Comparison of ENCODE assay signal across 1 cellular context in the genomic region with DNA sequence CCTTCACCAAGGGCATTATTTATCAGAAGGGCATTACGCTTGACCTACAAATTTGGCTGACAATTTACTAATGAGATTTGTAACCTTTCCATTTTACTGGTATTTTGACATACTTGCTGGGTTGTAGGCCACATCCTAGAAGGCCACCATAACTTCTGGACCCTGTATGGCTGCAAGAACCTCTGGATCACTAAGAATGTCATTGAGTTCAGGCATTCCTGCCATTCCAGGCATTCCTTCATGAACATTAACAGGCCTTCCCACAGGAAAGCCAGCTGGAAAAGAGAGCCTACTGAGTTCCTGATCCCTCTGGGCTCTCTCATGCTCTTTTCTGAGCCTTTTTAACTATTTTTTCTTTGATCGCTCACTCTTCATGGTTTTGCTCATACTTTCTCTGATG.
A peak's percentile ranks its signal among the peaks of the same experiment; 100 is the strongest.
TF ChIP-seq lines count a peak whose summit lies in the region.

No MANE protein-coding gene starts in this region.

TF ChIP-seq in GM23338, 12 proteins besides CTCF, POLR2A, EP300 and RAD21:
- TF ChIP-seq CREB1 (CRISPR knock-in tag; IDR thresholded peaks at IDR 0.05; ENCODE audit: low read depth) (0 out of 2 replicates have a peak, but pooled peaks have one; percentile 34), NANOG (IDR thresholded peaks at IDR 0.05; ENCODE audit: borderline replicate concordance) (no peak; the same call in 1 of the 2 replicates), ZNF114 (CRISPR knock-in tag; IDR thresholded peaks at IDR 0.05) (peak; percentile 92; the same call in 1 of the 2 replicates)
- TF ChIP-seq, protein P1, sequence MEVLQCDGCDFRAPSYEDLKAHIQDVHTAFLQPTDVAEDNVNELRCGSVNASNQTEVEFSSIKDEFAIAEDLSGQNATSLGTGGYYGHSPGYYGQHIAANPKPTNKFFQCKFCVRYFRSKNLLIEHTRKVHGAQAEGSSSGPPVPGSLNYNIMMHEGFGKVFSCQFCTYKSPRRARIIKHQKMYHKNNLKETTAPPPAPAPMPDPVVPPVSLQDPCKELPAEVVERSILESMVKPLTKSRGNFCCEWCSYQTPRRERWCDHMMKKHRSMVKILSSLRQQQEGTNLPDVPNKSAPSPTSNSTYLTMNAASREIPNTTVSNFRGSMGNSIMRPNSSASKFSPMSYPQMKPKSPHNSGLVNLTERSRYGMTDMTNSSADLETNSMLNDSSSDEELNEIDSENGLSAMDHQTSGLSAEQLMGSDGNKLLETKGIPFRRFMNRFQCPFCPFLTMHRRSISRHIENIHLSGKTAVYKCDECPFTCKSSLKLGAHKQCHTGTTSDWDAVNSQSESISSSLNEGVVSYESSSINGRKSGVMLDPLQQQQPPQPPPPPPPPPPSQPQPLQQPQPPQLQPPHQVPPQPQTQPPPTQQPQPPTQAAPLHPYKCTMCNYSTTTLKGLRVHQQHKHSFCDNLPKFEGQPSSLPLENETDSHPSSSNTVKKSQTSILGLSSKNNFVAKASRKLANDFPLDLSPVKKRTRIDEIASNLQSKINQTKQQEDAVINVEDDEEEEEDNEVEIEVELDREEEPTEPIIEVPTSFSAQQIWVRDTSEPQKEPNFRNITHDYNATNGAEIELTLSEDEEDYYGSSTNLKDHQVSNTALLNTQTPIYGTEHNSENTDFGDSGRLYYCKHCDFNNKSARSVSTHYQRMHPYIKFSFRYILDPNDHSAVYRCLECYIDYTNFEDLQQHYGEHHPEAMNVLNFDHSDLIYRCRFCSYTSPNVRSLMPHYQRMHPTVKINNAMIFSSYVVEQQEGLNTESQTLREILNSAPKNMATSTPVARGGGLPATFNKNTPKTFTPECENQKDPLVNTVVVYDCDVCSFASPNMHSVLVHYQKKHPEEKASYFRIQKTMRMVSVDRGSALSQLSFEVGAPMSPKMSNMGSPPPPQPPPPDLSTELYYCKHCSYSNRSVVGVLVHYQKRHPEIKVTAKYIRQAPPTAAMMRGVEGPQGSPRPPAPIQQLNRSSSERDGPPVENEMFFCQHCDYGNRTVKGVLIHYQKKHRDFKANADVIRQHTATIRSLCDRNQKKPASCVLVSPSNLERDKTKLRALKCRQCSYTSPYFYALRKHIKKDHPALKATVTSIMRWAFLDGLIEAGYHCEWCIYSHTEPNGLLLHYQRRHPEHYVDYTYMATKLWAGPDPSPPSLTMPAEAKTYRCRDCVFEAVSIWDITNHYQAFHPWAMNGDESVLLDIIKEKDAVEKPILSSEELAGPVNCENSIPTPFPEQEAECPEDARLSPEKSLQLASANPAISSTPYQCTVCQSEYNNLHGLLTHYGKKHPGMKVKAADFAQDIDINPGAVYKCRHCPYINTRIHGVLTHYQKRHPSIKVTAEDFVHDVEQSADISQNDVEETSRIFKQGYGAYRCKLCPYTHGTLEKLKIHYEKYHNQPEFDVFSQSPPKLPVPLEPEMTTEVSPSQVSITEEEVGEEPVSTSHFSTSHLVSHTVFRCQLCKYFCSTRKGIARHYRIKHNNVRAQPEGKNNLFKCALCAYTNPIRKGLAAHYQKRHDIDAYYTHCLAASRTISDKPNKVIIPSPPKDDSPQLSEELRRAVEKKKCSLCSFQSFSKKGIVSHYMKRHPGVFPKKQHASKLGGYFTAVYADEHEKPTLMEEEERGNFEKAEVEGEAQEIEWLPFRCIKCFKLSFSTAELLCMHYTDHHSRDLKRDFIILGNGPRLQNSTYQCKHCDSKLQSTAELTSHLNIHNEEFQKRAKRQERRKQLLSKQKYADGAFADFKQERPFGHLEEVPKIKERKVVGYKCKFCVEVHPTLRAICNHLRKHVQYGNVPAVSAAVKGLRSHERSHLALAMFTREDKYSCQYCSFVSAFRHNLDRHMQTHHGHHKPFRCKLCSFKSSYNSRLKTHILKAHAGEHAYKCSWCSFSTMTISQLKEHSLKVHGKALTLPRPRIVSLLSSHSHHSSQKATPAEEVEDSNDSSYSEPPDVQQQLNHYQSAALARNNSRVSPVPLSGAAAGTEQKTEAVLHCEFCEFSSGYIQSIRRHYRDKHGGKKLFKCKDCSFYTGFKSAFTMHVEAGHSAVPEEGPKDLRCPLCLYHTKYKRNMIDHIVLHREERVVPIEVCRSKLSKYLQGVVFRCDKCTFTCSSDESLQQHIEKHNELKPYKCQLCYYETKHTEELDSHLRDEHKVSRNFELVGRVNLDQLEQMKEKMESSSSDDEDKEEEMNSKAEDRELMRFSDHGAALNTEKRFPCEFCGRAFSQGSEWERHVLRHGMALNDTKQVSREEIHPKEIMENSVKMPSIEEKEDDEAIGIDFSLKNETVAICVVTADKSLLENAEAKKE (CRISPR knock-in tag; IDR thresholded peaks at IDR 0.05) = peak; percentile 100
